Comparison of ENCODE assay signal across 9 cellular contexts in the genomic region with DNA sequence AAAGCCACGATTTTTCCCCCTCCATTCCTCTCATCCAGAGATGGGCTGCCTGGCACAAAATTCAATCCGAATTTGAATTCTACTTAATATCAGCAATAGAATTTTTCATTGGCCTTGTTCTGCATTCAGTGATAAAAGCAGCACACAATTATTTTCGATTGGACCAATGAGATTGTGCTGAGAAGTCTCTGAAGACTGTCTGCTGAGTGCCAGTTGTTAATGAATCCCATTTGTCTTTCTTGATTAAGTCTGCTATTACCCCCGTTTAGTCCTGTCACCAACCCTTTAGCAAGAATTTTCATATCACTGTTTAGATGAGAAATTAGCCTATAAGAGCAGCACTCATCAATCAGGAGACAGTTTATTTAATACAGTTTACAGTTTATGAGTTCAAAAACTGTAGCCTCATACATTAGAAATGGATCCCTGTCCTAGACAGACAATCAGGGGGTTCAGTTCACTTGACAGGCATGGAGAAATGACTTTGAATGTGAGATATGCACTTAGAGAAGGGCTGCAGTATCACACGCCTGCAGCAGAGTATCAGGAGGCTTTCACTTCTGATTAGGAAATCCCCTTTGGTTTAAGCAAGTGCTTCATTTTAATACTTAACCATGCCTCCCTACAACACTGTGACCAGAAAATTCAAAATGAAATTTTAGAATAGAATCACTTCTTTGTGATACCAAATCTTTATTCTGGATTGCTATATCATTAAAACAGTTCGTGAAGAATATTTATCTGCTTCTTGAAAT.
DNase-seq lines count a peak whose midpoint lies in the region; ATAC-seq lines count a peak whose summit lies in the region.
"Had no signal": no experiment of that assay in that cellular context is flagged by ENCODE, and none has a peak within 500 bp of the region (broad histone marks: within the 10 kb centered on the region; RNA-seq: fewer than 3 reads in every experiment).

No MANE protein-coding gene starts in this region.

- no peaks in the 10 kb centered on the region for H3K36me3 Mint-ChIP-seq in stimulated activated naive B cell treated with anti-CD40 and anti-IgM and Interleukin-4, amounts not matched to agents 10 μg/mL and 1 μg/mL and 100 μg/mL, for 72 hours
- H3K36me3 Mint-ChIP-seq: activated naive CD8-positive, alpha-beta T cell treated with anti-CD3 and anti-CD28 coated beads, Interleukin-2, amount 10 ng/mL, durations not matched to agents 7 days and 5 days had no signal

- peaks cover 17% of the 10 kb centered on the region for H3K4me1 ChIP-seq in adipocyte (ENCODE audit: control insufficient read depth, insufficient read depth, low read length)

- H3K27me3 ChIP-seq in adipocyte (replicated peaks; ENCODE audit: control insufficient read depth, insufficient read depth, low read length): no peaks in the 10 kb centered on the region

- H3K4me3 ChIP-seq in adipocyte (ENCODE audit: low read length): peak overlapping the region; percentile 47

- H3K27ac Mint-ChIP-seq in stimulated activated naive B cell treated with anti-CD40 and anti-IgM and Interleukin-4, amounts not matched to agents 10 μg/mL and 1 μg/mL and 100 μg/mL, for 72 hours: no peak overlapping the region
- H3K27ac Mint-ChIP-seq: activated naive CD8-positive, alpha-beta T cell treated with anti-CD3 and anti-CD28 coated beads, Interleukin-2, amount 10 ng/mL, durations not matched to agents 7 days and 5 days had no signal

- no peaks in the 10 kb centered on the region for H3K9me3 ChIP-seq in adipocyte (ENCODE audit: control insufficient read depth, low read length)

- no peaks in the 10 kb centered on the region for H3K27me3 Mint-ChIP-seq in stimulated activated naive B cell treated with anti-CD40 and anti-IgM and Interleukin-4, amounts not matched to agents 10 μg/mL and 1 μg/mL and 100 μg/mL, for 72 hours
- H3K27me3 Mint-ChIP-seq: activated naive CD8-positive, alpha-beta T cell treated with anti-CD3 and anti-CD28 coated beads, Interleukin-2, amount 10 ng/mL, durations not matched to agents 7 days and 5 days had no signal

- peak overlapping the region; percentile 64 for H3K9ac ChIP-seq in adipocyte (ENCODE audit: low read length)

- no peaks in the 10 kb centered on the region for H3K4me1 Mint-ChIP-seq in stimulated activated naive B cell treated with anti-CD40 and anti-IgM and Interleukin-4, amounts not matched to agents 10 μg/mL and 1 μg/mL and 100 μg/mL, for 72 hours
- H3K4me1 Mint-ChIP-seq: activated naive CD8-positive, alpha-beta T cell treated with anti-CD3 and anti-CD28 coated beads, Interleukin-2, amount 10 ng/mL, durations not matched to agents 7 days and 5 days had no signal

- peaks cover 0 to 5% of the 10 kb centered on the region in 2 donors for H3K9me3 Mint-ChIP-seq in stimulated activated naive B cell treated with anti-CD40 and anti-IgM and Interleukin-4, amounts not matched to agents 10 μg/mL and 1 μg/mL and 100 μg/mL, for 72 hours

- H3K36me3 ChIP-seq in adipocyte (ENCODE audit: control insufficient read depth, insufficient read depth, low read length, severe bottlenecking): no peaks in the 10 kb centered on the region

- ATAC-seq in GM19452 (IDR thresholded peaks at IDR 0.05; ENCODE audit: unreplicated experiment): peak; percentile 97
- peak; percentile 95 for ATAC-seq in HG03025 (IDR thresholded peaks at IDR 0.05; ENCODE audit: low FRiP score, unreplicated experiment)
- peak; percentile 81 to 93 for ATAC-seq in stimulated activated naive B cell treated with anti-CD40 and anti-IgM and Interleukin-4, amounts not matched to agents 10 μg/mL and 1 μg/mL and 100 μg/mL, for 72 hours (replicated peaks)

- peak; percentile 25 for DNase-seq in adipocyte (ENCODE audit: low read depth)
- no peak for DNase-seq in stimulated activated naive B cell treated with anti-CD40 and anti-IgM and Interleukin-4, amounts not matched to agents 10 μg/mL and 1 μg/mL and 100 μg/mL, for 72 hours
- DNase-seq in NCI-H2196 (lab: John Stamatoyannopoulos, UW; ENCODE audit: unreplicated experiment): no peak
- DNase-seq in germinal center (ENCODE audit: low spot score): no peak
- no peak for DNase-seq in NCI-H2107 treated with DMSO at 0.1 percent for 48 hours (lab: John Stamatoyannopoulos, UW; ENCODE audit: unreplicated experiment)
- DNase-seq: activated naive CD8-positive, alpha-beta T cell treated with anti-CD3 and anti-CD28 coated beads, Interleukin-2, amount 10 ng/mL, durations not matched to agents 7 days and 5 days; RPMI8226 had no signal

- no peak overlapping the region for H3K4me3 Mint-ChIP-seq in stimulated activated naive B cell treated with anti-CD40 and anti-IgM and Interleukin-4, amounts not matched to agents 10 μg/mL and 1 μg/mL and 100 μg/mL, for 72 hours
- H3K4me3 Mint-ChIP-seq: activated naive CD8-positive, alpha-beta T cell treated with anti-CD3 and anti-CD28 coated beads, Interleukin-2, amount 10 ng/mL, durations not matched to agents 7 days and 5 days had no signal
